Comparison of ENCODE assay signal across 11 cellular contexts in genomic region chr20:62587757-62588402, GRCh38. TPM values are rescaled to one million over a fixed set of nuclear protein-coding genes. Genes with fewer than 3 reads are reported as not detected.
A peak's percentile ranks its signal among the peaks of the same experiment; 100 is the strongest.
DNase-seq lines count a peak whose midpoint lies in the region; ATAC-seq and TF ChIP-seq lines count a peak whose summit lies in the region.
"Had no signal": no experiment of that assay in that cellular context is flagged by ENCODE, and none has a peak within 500 bp of the region (broad histone marks: within the 10 kb centered on the region; RNA-seq: fewer than 3 reads in every experiment).

No MANE protein-coding gene starts in this region.

- POLR2A ChIA-PET in WTC11 (lab: Charles Lee), result interaction anchor here (1.0 kb wide), 1 partner anchor 222 kb away, joined by 3 read pairs; no protein-coding TSS in a partner anchor

- no peaks in the 10 kb centered on the region for H3F3A ChIP-seq in GM23338 (replicated peaks; ENCODE audit: low read depth)

- DNase-seq in GM23338 (ENCODE audit: low spot score) (peak; percentile 76), WTC11 (ENCODE audit: low spot score) (peak; percentile 61), hepatocyte (ENCODE audit: low spot score) (peak; percentile 50), SIG-M5 treated with dmso at 0.1 percent for 504 hours (lab: John Stamatoyannopoulos, UW; ENCODE audit: unreplicated experiment) (no peak)
- no peak for DNase-seq in NK-92 treated with Interleukin-12 subunit alpha and Interleukin-12 subunit beta, amount 100 ng/mL, for 24 hours (lab: John Stamatoyannopoulos, UW)
- DNase-seq: activated naive CD8-positive, alpha-beta T cell treated with anti-CD3 and anti-CD28 coated beads, Interleukin-2, amount 10 ng/mL, durations not matched to agents 7 days and 5 days; immature natural killer cell; NCI-H1105 had no signal

- H3K9me3 ChIP-seq in BLaER1 treated with 17β-estradiol and CSF1 and Interleukin-3, amounts not matched to agents 10 nM and 100 nM (replicated peaks in 1 of 11), result no peaks in the 10 kb centered on the region
- no peaks in the 10 kb centered on the region for H3K9me3 ChIP-seq in hepatocyte (ENCODE audit: low read depth)

- no peaks in the 10 kb centered on the region for H3K36me3 ChIP-seq in BLaER1 treated with 17β-estradiol and CSF1 and Interleukin-3, amounts not matched to agents 10 nM and 100 nM
- H3K36me3 ChIP-seq in GM23338 (ENCODE audit: insufficient read depth) (no peaks in the 10 kb centered on the region), hepatocyte (replicated peaks; ENCODE audit: insufficient read depth, low read depth) (no peaks in the 10 kb centered on the region)

- peak overlapping the region in 8 of 11 experiments; percentile 29 to 66 (median 54); a peak in 10 of 22 replicates for H3K4me2 ChIP-seq in BLaER1 treated with 17β-estradiol and CSF1 and Interleukin-3, amounts not matched to agents 10 nM and 100 nM
- H3K4me2 ChIP-seq in GM23338 (no peak overlapping the region), hepatocyte (no peak overlapping the region)

- H3K27me3 Mint-ChIP-seq in GM23338 (ENCODE audit: insufficient read depth, low read depth, poor library complexity), result peaks cover 14% of the 10 kb centered on the region
- no peaks in the 10 kb centered on the region; the same call in 1 of the 2 replicates for H3K27me3 Mint-ChIP-seq in WTC11 (ENCODE audit: low read depth)

- H3K9me3 Mint-ChIP-seq in GM23338 (no peaks in the 10 kb centered on the region), WTC11 (no peaks in the 10 kb centered on the region)
- H3K9me3 Mint-ChIP-seq: activated naive CD8-positive, alpha-beta T cell treated with anti-CD3 and anti-CD28 coated beads, Interleukin-2, amount 10 ng/mL, durations not matched to agents 7 days and 5 days; immature natural killer cell; nephron had no signal

- H3K79me2 ChIP-seq in GM23338 (replicated peaks; ENCODE audit: insufficient read depth) (no peaks in the 10 kb centered on the region), hepatocyte (no peaks in the 10 kb centered on the region)

- H3K27ac Mint-ChIP-seq in GM23338 (no peak overlapping the region), WTC11 (no peak overlapping the region)
- H3K27ac Mint-ChIP-seq: activated naive CD8-positive, alpha-beta T cell treated with anti-CD3 and anti-CD28 coated beads, Interleukin-2, amount 10 ng/mL, durations not matched to agents 7 days and 5 days; immature natural killer cell; nephron had no signal

- CTCF ChIA-PET in WTC11 (lab: Charles Lee), result interaction anchor here (0.6 to 3.8 kb wide), 14 partner anchors 10 to 260 kb away, joined by 3 to 12 read pairs (median 4); partner anchors contain the start of gene NTSR1

- H3K27me3 ChIP-seq in BLaER1 treated with 17β-estradiol and CSF1 and Interleukin-3, amounts not matched to agents 10 nM and 100 nM, result peaks cover 42 to 61% (median 59%) of the 10 kb centered on the region in 11 experiments
- H3K27me3 ChIP-seq in GM23338 (ENCODE audit: insufficient read depth) (no peaks in the 10 kb centered on the region), hepatocyte (no peaks in the 10 kb centered on the region)

- no peak overlapping the region for H3K27ac ChIP-seq in BLaER1 treated with 17β-estradiol and CSF1 and Interleukin-3, amounts not matched to agents 10 nM and 100 nM
- H3K27ac ChIP-seq in GM23338 (ENCODE audit: low read depth) (no peak overlapping the region), hepatocyte (no peak overlapping the region)

- H3K4me3 Mint-ChIP-seq in GM23338 (no peak overlapping the region), WTC11 (no peak overlapping the region)
- H3K4me3 Mint-ChIP-seq: activated naive CD8-positive, alpha-beta T cell treated with anti-CD3 and anti-CD28 coated beads, Interleukin-2, amount 10 ng/mL, durations not matched to agents 7 days and 5 days; immature natural killer cell; nephron had no signal

- H3K36me3 Mint-ChIP-seq in GM23338 (ENCODE audit: low read depth) (no peaks in the 10 kb centered on the region), WTC11 (no peaks in the 10 kb centered on the region)
- H3K36me3 Mint-ChIP-seq: activated naive CD8-positive, alpha-beta T cell treated with anti-CD3 and anti-CD28 coated beads, Interleukin-2, amount 10 ng/mL, durations not matched to agents 7 days and 5 days; immature natural killer cell had no signal

- H3K4me3 ChIP-seq in BLaER1 treated with 17β-estradiol and CSF1 and Interleukin-3, amounts not matched to agents 10 nM and 100 nM, result no peak overlapping the region
- H3K4me3 ChIP-seq in GM23338 (no peak overlapping the region), hepatocyte (no peak overlapping the region)

- no peak for TF ChIP-seq CTCF in GM23338 (conservative IDR thresholded peaks at IDR 0.05; ENCODE audit: low read depth in 2 of 2)
- no peak for TF ChIP-seq CTCF in WTC11 (IDR thresholded peaks at IDR 0.05)
- TF ChIP-seq CTCF in hepatocyte (IDR thresholded peaks at IDR 0.05; ENCODE audit: poor library complexity), result no peak

- no peak overlapping the region for H3K9ac ChIP-seq in BLaER1 treated with 17β-estradiol and CSF1 and Interleukin-3, amounts not matched to agents 10 nM and 100 nM

- H3K4me1 ChIP-seq in BLaER1 treated with 17β-estradiol and CSF1 and Interleukin-3, amounts not matched to agents 10 nM and 100 nM, result peaks cover 16 to 34% (median 25%) of the 10 kb centered on the region in 10 experiments
- no peaks in the 10 kb centered on the region for H3K4me1 ChIP-seq in GM23338 (ENCODE audit: insufficient read depth)
- no peaks in the 10 kb centered on the region for H3K4me1 ChIP-seq in hepatocyte (ENCODE audit: insufficient read depth)

- peaks cover 6% of the 10 kb centered on the region; the same call in 2 of the 3 replicates for H3K4me1 Mint-ChIP-seq in GM23338
- 0 out of 2 replicates have a peak, but pooled peaks cover 2% of the 10 kb centered on the region for H3K4me1 Mint-ChIP-seq in WTC11
- H3K4me1 Mint-ChIP-seq: activated naive CD8-positive, alpha-beta T cell treated with anti-CD3 and anti-CD28 coated beads, Interleukin-2, amount 10 ng/mL, durations not matched to agents 7 days and 5 days; immature natural killer cell had no signal

- 60% methylated on average over 20 of the region's 20 CpGs for WGBS in hepatocyte (ENCODE audit: low lambda C conversion rate, missing lambda C conversion rate)

- peak; percentile 82 for ATAC-seq in GM23338
- ATAC-seq in WTC11, result peak; percentile 63
- ATAC-seq in GM21717 (IDR thresholded peaks at IDR 0.05; ENCODE audit: unreplicated experiment), result no peak

- H2AFZ ChIP-seq in GM23338, result no peak overlapping the region
- no peak overlapping the region for H2AFZ ChIP-seq in hepatocyte

- peaks cover 0 to 53% (median 6%) of the 10 kb centered on the region in 11 experiments; a peak in 13 of 22 replicates for H4K20me1 ChIP-seq in BLaER1 treated with 17β-estradiol and CSF1 and Interleukin-3, amounts not matched to agents 10 nM and 100 nM
- no peaks in the 10 kb centered on the region for H4K20me1 ChIP-seq in GM23338 (replicated peaks; ENCODE audit: insufficient read depth)
- H4K20me1 ChIP-seq in hepatocyte (ENCODE audit: insufficient read depth, poor library complexity, severe bottlenecking), result no peaks in the 10 kb centered on the region

- H3K9me2 ChIP-seq in GM23338 (ENCODE audit: insufficient read depth) (no peaks in the 10 kb centered on the region), hepatocyte (replicated peaks; ENCODE audit: insufficient read depth) (no peaks in the 10 kb centered on the region)

TF ChIP-seq in GM23338, 12 proteins besides CTCF, POLR2A, EP300 and RAD21 (continues in another document):
- TF ChIP-seq NANOG (IDR thresholded peaks at IDR 0.05; ENCODE audit: borderline replicate concordance), result no peak

TF ChIP-seq in WTC11, 78 proteins besides CTCF, POLR2A, EP300 and RAD21:
- TF ChIP-seq FOXP1 (CRISPR knock-in tag; IDR thresholded peaks at IDR 0.05; ENCODE audit: borderline replicate concordance), result peak; percentile 57; the same call in 1 of the 2 replicates
- TF ChIP-seq NR3C1 (CRISPR knock-in tag; conservative IDR thresholded peaks at IDR 0.05; ENCODE audit: low read depth), result no peak
- 0 out of 2 replicates have a peak, but pooled peaks have one; percentile 31 for TF ChIP-seq TEAD4 (CRISPR knock-in tag; IDR thresholded peaks at IDR 0.05)
- TF ChIP-seq PRRX2 (CRISPR knock-in tag; IDR thresholded peaks at IDR 0.05), result no peak
- peak; percentile 41; the same call in 1 of the 2 replicates for TF ChIP-seq JUN (CRISPR knock-in tag; IDR thresholded peaks at IDR 0.05)
- peak; percentile 51; the same call in 1 of the 2 replicates for TF ChIP-seq ZNF219 (CRISPR knock-in tag; IDR thresholded peaks at IDR 0.05; ENCODE audit: borderline replicate concordance)

RNA-seq across cellular contexts. Expression of gene SLCO4A1, which starts 54.4 kb away (rescaled TPM):
- total RNA-seq in GM23338 (2014; rRNA removed; shearing (Covaris generic)), result 38.3 and 41.6 TPM in 2 replicates
- polyA plus RNA-seq in GM23338 (2016; fragmentation: Nextera tagmentation; extraction: Ambion mirVana) (27.2 and 28.5 TPM in 2 replicates), hepatocyte (87.3 and 99.0 TPM in 2 replicates)
- total RNA-seq in WTC11 (2021) (15.2 to 19.9 TPM (median 18.5 TPM) in 3 replicates), hepatocyte (25.8 and 26.7 TPM in 2 replicates)

Comparison
In these comparisons a context has a peak if more than half of its experiments do, and no peak if none do; other contexts are left out.
1. H3K4me2 ChIP-seq: peak in BLaER1 treated with 17β-estradiol and CSF1 and Interleukin-3, amounts not matched to agents 10 nM and 100 nM (8 of 11); none in GM23338 (single experiment) and hepatocyte (single experiment).
2. DNase-seq: peak in GM23338 (single experiment), WTC11 (single experiment) and hepatocyte (single experiment); none in NK-92 treated with Interleukin-12 subunit alpha and Interleukin-12 subunit beta, amount 100 ng/mL, for 24 hours (single experiment) and SIG-M5 treated with dmso at 0.1 percent for 504 hours (single experiment).